ENCODE assay signal across 15 cellular contexts in the genomic region with DNA sequence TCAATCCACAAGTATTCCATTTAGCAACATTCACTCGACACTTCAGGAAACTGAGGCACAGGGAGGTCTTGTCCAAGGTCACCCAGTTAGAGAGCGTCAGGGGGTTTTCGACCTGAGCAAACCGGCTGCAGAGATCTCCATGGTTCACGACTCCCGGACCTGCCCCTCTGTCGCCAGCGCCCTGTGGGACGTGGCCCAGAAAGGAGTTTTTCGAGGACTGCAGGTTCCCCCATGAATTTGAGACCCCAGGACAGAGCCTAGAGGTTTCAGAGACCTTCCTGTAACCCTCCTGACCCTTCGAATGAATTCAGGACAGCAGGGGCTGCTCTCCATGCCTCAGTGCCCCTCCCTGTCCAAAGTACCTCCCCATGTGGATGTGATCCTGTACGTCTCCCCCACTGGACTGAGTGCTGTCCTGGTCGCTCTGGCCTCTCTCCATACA. TPM values are rescaled to one million over a fixed set of nuclear protein-coding genes. Genes with fewer than 3 reads are reported as not detected.
DNase-seq lines count a peak whose midpoint lies in the region; ATAC-seq and TF ChIP-seq lines count a peak whose summit lies in the region.
"Had no signal": no experiment of that assay in that cellular context is flagged by ENCODE, and none has a peak within 500 bp of the region (broad histone marks: within the 10 kb centered on the region; RNA-seq: fewer than 3 reads in every experiment).

No MANE protein-coding gene starts in this region.

- H3K4me3 ChIP-seq in iPS-15b (ENCODE audit: low read depth, low read length), result peak overlapping the region; percentile 37
- H3K4me3 ChIP-seq: smooth muscle cell had no signal

- no peak for TF ChIP-seq CTCF in WTC11 (IDR thresholded peaks at IDR 0.05)

- H3K4me3 Mint-ChIP-seq in activated naive CD4-positive, alpha-beta T cell treated with anti-CD3 and anti-CD28 coated beads, Interleukin-2, amount 50 U/mL, for 24 hours, result peak overlapping the region; percentile 51
- peak overlapping the region; percentile 71 for H3K4me3 Mint-ChIP-seq in WTC11
- H3K4me3 Mint-ChIP-seq in stimulated activated naive B cell treated with anti-CD40 and anti-IgM and Interleukin-4, amounts not matched to agents 10 μg/mL and 1 μg/mL and 100 μg/mL, for 72 hours, result peak overlapping the region; percentile 15 to 54

- H3K36me3 Mint-ChIP-seq in activated naive CD4-positive, alpha-beta T cell treated with anti-CD3 and anti-CD28 coated beads, Interleukin-2, amount 50 U/mL, for 24 hours, result no peaks in the 10 kb centered on the region
- peaks cover 0 to 8% of the 10 kb centered on the region in 2 donors for H3K36me3 Mint-ChIP-seq in activated naive CD4-positive, alpha-beta T cell treated with anti-CD3 and anti-CD28 coated beads, Interleukin-2, amount 50 U/mL, for 72 hours
- H3K36me3 Mint-ChIP-seq in WTC11, result no peaks in the 10 kb centered on the region
- H3K36me3 Mint-ChIP-seq in stimulated activated naive B cell treated with anti-CD40 and anti-IgM and Interleukin-4, amounts not matched to agents 10 μg/mL and 1 μg/mL and 100 μg/mL, for 72 hours, result peaks cover 0 to 4% of the 10 kb centered on the region in 2 donors

- no peak for DNase-seq in activated naive CD4-positive, alpha-beta T cell treated with anti-CD3 and anti-CD28 coated beads, Interleukin-2, amount 50 U/mL, for 72 hours (ENCODE audit: low spot score in 2 of 2)
- DNase-seq in WTC11 (ENCODE audit: low spot score) (no peak), NCI-H146 (lab: John Stamatoyannopoulos, UW) (no peak), cerebellar cortex (ENCODE audit: low spot score) (no peak)
- DNase-seq in stimulated activated naive B cell treated with anti-CD40 and anti-IgM and Interleukin-4, amounts not matched to agents 10 μg/mL and 1 μg/mL and 100 μg/mL, for 72 hours, result no peak
- DNase-seq: activated CD8-positive, alpha-beta memory T cell treated with anti-CD3 and anti-CD28 coated beads for 24 hours; erythroblast; hippocampal formation; NCI-H187 treated with DMSO at 0.1 percent for 48 hours had no signal

- peaks cover 32% of the 10 kb centered on the region for H3K27me3 Mint-ChIP-seq in activated naive CD4-positive, alpha-beta T cell treated with anti-CD3 and anti-CD28 coated beads, Interleukin-2, amount 50 U/mL, for 24 hours
- H3K27me3 Mint-ChIP-seq in WTC11 (ENCODE audit: low read depth), result peaks cover 46% of the 10 kb centered on the region
- peaks cover 48 to 72% of the 10 kb centered on the region in 2 donors for H3K27me3 Mint-ChIP-seq in stimulated activated naive B cell treated with anti-CD40 and anti-IgM and Interleukin-4, amounts not matched to agents 10 μg/mL and 1 μg/mL and 100 μg/mL, for 72 hours

- POLR2A ChIA-PET in WTC11 (lab: Charles Lee), result no interaction called here

- CTCF ChIA-PET in WTC11 (lab: Charles Lee), result interaction anchor here (1.8 kb wide), 1 partner anchor 54 kb away, joined by 7 read pairs; no protein-coding TSS in a partner anchor

- peaks cover 5% of the 10 kb centered on the region for H3K4me1 ChIP-seq in iPS-15b (ENCODE audit: control insufficient read depth, insufficient read depth, low read length)

- no peaks in the 10 kb centered on the region for H3K9me3 Mint-ChIP-seq in activated naive CD4-positive, alpha-beta T cell treated with anti-CD3 and anti-CD28 coated beads, Interleukin-2, amount 50 U/mL, for 24 hours
- H3K9me3 Mint-ChIP-seq in activated naive CD4-positive, alpha-beta T cell treated with anti-CD3 and anti-CD28 coated beads, Interleukin-2, amount 50 U/mL, for 72 hours, result no peaks in the 10 kb centered on the region
- no peaks in the 10 kb centered on the region for H3K9me3 Mint-ChIP-seq in WTC11
- no peaks in the 10 kb centered on the region for H3K9me3 Mint-ChIP-seq in stimulated activated naive B cell treated with anti-CD40 and anti-IgM and Interleukin-4, amounts not matched to agents 10 μg/mL and 1 μg/mL and 100 μg/mL, for 72 hours

- no peak for ATAC-seq in activated naive CD4-positive, alpha-beta T cell treated with anti-CD3 and anti-CD28 coated beads, Interleukin-2, amount 50 U/mL, for 72 hours
- ATAC-seq in WTC11 (no peak), HG03159 (IDR thresholded peaks at IDR 0.05; ENCODE audit: unreplicated experiment) (no peak)
- no peak for ATAC-seq in stimulated activated naive B cell treated with anti-CD40 and anti-IgM and Interleukin-4, amounts not matched to agents 10 μg/mL and 1 μg/mL and 100 μg/mL, for 72 hours (replicated peaks)
- ATAC-seq: Right ventricle myocardium inferior had no signal

- no peaks in the 10 kb centered on the region for H3K9me3 ChIP-seq in iPS-15b (ENCODE audit: control insufficient read depth, insufficient read depth, low read length)

- H3K4me1 Mint-ChIP-seq in activated naive CD4-positive, alpha-beta T cell treated with anti-CD3 and anti-CD28 coated beads, Interleukin-2, amount 50 U/mL, for 24 hours, result peaks cover 9% of the 10 kb centered on the region
- peaks cover 18% of the 10 kb centered on the region for H3K4me1 Mint-ChIP-seq in WTC11
- H3K4me1 Mint-ChIP-seq in stimulated activated naive B cell treated with anti-CD40 and anti-IgM and Interleukin-4, amounts not matched to agents 10 μg/mL and 1 μg/mL and 100 μg/mL, for 72 hours, result peaks cover 8 to 9% of the 10 kb centered on the region in 2 donors

- H3K27me3 ChIP-seq in iPS-15b (ENCODE audit: control insufficient read depth, insufficient read depth, low read length), result peaks cover 18% of the 10 kb centered on the region

- H3K36me3 ChIP-seq in iPS-15b (ENCODE audit: control insufficient read depth, insufficient read depth, low read length), result peaks cover 3% of the 10 kb centered on the region

- H3K9ac ChIP-seq in iPS-15b (ENCODE audit: low read depth, low read length), result no peak overlapping the region

- no peak overlapping the region for H3K27ac Mint-ChIP-seq in activated naive CD4-positive, alpha-beta T cell treated with anti-CD3 and anti-CD28 coated beads, Interleukin-2, amount 50 U/mL, for 24 hours
- H3K27ac Mint-ChIP-seq in activated naive CD4-positive, alpha-beta T cell treated with anti-CD3 and anti-CD28 coated beads, Interleukin-2, amount 50 U/mL, for 72 hours, result no peak overlapping the region
- no peak overlapping the region for H3K27ac Mint-ChIP-seq in WTC11
- H3K27ac Mint-ChIP-seq in stimulated activated naive B cell treated with anti-CD40 and anti-IgM and Interleukin-4, amounts not matched to agents 10 μg/mL and 1 μg/mL and 100 μg/mL, for 72 hours, result no peak overlapping the region

TF ChIP-seq in WTC11, 78 proteins besides CTCF, POLR2A, EP300 and RAD21 (continues in another document):
- TF ChIP-seq SMAD3 (CRISPR knock-in tag; IDR thresholded peaks at IDR 0.05; ENCODE audit: borderline replicate concordance) (no peak), NR2C2 (CRISPR knock-in tag; IDR thresholded peaks at IDR 0.05) (no peak), NFATC4 (CRISPR knock-in tag; IDR thresholded peaks at IDR 0.05) (no peak)
- TF ChIP-seq, protein P1, sequence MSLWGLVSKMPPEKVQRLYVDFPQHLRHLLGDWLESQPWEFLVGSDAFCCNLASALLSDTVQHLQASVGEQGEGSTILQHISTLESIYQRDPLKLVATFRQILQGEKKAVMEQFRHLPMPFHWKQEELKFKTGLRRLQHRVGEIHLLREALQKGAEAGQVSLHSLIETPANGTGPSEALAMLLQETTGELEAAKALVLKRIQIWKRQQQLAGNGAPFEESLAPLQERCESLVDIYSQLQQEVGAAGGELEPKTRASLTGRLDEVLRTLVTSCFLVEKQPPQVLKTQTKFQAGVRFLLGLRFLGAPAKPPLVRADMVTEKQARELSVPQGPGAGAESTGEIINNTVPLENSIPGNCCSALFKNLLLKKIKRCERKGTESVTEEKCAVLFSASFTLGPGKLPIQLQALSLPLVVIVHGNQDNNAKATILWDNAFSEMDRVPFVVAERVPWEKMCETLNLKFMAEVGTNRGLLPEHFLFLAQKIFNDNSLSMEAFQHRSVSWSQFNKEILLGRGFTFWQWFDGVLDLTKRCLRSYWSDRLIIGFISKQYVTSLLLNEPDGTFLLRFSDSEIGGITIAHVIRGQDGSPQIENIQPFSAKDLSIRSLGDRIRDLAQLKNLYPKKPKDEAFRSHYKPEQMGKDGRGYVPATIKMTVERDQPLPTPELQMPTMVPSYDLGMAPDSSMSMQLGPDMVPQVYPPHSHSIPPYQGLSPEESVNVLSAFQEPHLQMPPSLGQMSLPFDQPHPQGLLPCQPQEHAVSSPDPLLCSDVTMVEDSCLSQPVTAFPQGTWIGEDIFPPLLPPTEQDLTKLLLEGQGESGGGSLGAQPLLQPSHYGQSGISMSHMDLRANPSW (CRISPR knock-in tag; conservative IDR thresholded peaks at IDR 0.05; ENCODE audit: low read depth), result no peak
- TF ChIP-seq, protein P2, sequence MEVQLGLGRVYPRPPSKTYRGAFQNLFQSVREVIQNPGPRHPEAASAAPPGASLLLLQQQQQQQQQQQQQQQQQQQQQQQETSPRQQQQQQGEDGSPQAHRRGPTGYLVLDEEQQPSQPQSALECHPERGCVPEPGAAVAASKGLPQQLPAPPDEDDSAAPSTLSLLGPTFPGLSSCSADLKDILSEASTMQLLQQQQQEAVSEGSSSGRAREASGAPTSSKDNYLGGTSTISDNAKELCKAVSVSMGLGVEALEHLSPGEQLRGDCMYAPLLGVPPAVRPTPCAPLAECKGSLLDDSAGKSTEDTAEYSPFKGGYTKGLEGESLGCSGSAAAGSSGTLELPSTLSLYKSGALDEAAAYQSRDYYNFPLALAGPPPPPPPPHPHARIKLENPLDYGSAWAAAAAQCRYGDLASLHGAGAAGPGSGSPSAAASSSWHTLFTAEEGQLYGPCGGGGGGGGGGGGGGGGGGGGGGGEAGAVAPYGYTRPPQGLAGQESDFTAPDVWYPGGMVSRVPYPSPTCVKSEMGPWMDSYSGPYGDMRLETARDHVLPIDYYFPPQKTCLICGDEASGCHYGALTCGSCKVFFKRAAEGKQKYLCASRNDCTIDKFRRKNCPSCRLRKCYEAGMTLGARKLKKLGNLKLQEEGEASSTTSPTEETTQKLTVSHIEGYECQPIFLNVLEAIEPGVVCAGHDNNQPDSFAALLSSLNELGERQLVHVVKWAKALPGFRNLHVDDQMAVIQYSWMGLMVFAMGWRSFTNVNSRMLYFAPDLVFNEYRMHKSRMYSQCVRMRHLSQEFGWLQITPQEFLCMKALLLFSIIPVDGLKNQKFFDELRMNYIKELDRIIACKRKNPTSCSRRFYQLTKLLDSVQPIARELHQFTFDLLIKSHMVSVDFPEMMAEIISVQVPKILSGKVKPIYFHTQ (CRISPR knock-in tag; IDR thresholded peaks at IDR 0.05), result no peak

RNA-seq across cellular contexts. Expression of a gene that starts 22.6 kb away (rescaled TPM):
- not detected for total RNA-seq in activated naive CD4-positive, alpha-beta T cell treated with anti-CD3 and anti-CD28 coated beads, Interleukin-2, amount 50 U/mL, for 72 hours
- total RNA-seq in WTC11 (2021), result 45.1 to 52.1 TPM (median 49.1 TPM) in 3 replicates

RNA-seq across cellular contexts. Expression of a gene that starts 42.3 kb away (rescaled TPM):
- total RNA-seq in activated naive CD4-positive, alpha-beta T cell treated with anti-CD3 and anti-CD28 coated beads, Interleukin-2, amount 50 U/mL, for 72 hours, result 1 to 10 TPM in 1 of 2 donors, under 1 TPM in 1; 0.23 to 3.0 TPM
- 0.81 to 1.2 TPM (median 0.87 TPM) in 3 replicates for total RNA-seq in WTC11 (2021)
- total RNA-seq: occipital lobe, smooth muscle cell had no signal

RNA-seq across cellular contexts. Expression of a gene that starts 47.1 kb away (rescaled TPM):
- total RNA-seq in activated naive CD4-positive, alpha-beta T cell treated with anti-CD3 and anti-CD28 coated beads, Interleukin-2, amount 50 U/mL, for 72 hours, result under 1 TPM in 1 of 2 donors, not detected in 1; 0.41 TPM
- 3.3 to 4.2 TPM (median 3.9 TPM) in 3 replicates for total RNA-seq in WTC11 (2021)
- total RNA-seq: smooth muscle cell had no signal

RNA-seq across cellular contexts. Expression of a gene that starts 57.2 kb away (rescaled TPM):
- 10 to 100 TPM; 25.9 to 31.3 TPM for total RNA-seq in activated naive CD4-positive, alpha-beta T cell treated with anti-CD3 and anti-CD28 coated beads, Interleukin-2, amount 50 U/mL, for 72 hours
- 8.3 to 8.7 TPM (median 8.6 TPM) in 3 replicates for total RNA-seq in WTC11 (2021)

Comparison
In these comparisons a context has a peak if more than half of its experiments do, and no peak if none do; other contexts are left out.
1. RNA of a gene that starts 22.6 kb away (total RNA-seq): 45.1 to 52.1 TPM in WTC11; not detected in activated naive CD4-positive, alpha-beta T cell treated with anti-CD3 and anti-CD28 coated beads, Interleukin-2, amount 50 U/mL, for 72 hours; every median in the first group is over 10 times any median in the second.
2. Peak in every context shown above with its lines, with median percentiles within 50 percentile points of each other: H3K4me3 Mint-ChIP-seq.